1 cellular context compared by ENCODE assay signal in the genomic region with DNA sequence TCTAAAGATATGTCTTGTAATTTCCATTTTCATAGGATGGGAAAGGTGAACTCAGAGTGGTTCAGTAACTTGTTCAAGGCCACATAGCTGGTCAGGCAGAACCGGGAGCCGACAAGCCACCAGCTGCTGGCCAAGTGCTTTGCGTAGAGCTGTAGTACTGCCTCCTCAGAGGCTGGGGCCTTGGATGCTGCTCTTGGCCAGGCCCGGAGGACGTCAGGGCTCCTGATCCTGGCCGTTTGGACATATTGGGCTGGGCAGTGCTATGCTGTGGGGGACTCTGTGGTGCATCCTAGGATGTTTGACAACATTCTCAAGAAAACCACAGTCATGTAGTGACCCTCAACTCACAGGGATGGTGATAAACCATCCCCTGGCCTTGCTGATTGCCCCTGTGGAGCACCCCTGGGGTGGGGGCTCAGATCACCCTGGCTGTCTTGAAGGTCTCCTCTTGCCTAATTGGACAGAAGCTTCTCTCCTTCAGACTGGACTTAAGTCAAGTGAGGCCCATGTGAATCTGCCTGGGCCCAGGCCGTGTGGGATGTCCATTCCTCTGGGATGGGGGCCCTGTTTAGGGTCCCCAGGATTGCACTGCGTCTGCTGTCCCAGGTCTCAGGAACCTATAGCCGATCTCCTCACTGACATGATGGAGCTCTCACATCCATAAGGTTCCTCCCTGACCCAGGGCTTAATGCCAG.
A peak's percentile ranks its signal among the peaks of the same experiment; 100 is the strongest.
TF ChIP-seq lines count a peak whose summit lies in the region.

No MANE protein-coding gene starts in this region.

TF ChIP-seq in HepG2, 621 proteins besides CTCF, POLR2A, EP300 and RAD21:
- TF ChIP-seq SP140L (CRISPR knock-in tag; IDR thresholded peaks at IDR 0.05; ENCODE audit: borderline replicate concordance) (no peak), SATB2 (CRISPR knock-in tag; IDR thresholded peaks at IDR 0.05) (no peak), KMT2B (CRISPR knock-in tag; IDR thresholded peaks at IDR 0.05) (no peak), ZKSCAN1 (IDR thresholded peaks at IDR 0.05; ENCODE audit: low read length) (no peak), SCMH1 (CRISPR knock-in tag; IDR thresholded peaks at IDR 0.05; ENCODE audit: borderline replicate concordance) (no peak), HDAC2 (CRISPR knock-in tag; IDR thresholded peaks at IDR 0.05) (no peak), ZNF777 (CRISPR knock-in tag; IDR thresholded peaks at IDR 0.05) (no peak), ZSCAN22 (CRISPR knock-in tag; IDR thresholded peaks at IDR 0.05) (no peak), ZSCAN29 (CRISPR knock-in tag; conservative IDR thresholded peaks at IDR 0.05) (no peak), TRIM24 (CRISPR knock-in tag; IDR thresholded peaks at IDR 0.05) (no peak), PAF1 (CRISPR knock-in tag; IDR thresholded peaks at IDR 0.05) (no peak), EZH2 (conservative IDR thresholded peaks at IDR 0.05; ENCODE audit: low read depth, low read length) (no peak), ATF7-NPFF (CRISPR knock-in tag; IDR thresholded peaks at IDR 0.05; ENCODE audit: low read depth) (no peak), BORCS8-MEF2B (CRISPR knock-in tag; IDR thresholded peaks at IDR 0.05) (peak; percentile 46; the same call in 1 of the 2 replicates), YY1 (IDR thresholded peaks at IDR 0.05; ENCODE audit: insufficient read depth, insufficient replicate concordance, low read depth, low read length) (no peak), ZNF234 (CRISPR knock-in tag; conservative IDR thresholded peaks at IDR 0.05) (no peak), ZNF24 (IDR thresholded peaks at IDR 0.05) (no peak), ZNF891 (CRISPR knock-in tag; IDR thresholded peaks at IDR 0.05) (no peak), ZC3H13 (CRISPR knock-in tag; IDR thresholded peaks at IDR 0.05) (no peak), ZNF768 (CRISPR knock-in tag; IDR thresholded peaks at IDR 0.05) (peak; percentile 47)
- TF ChIP-seq, protein P1, sequence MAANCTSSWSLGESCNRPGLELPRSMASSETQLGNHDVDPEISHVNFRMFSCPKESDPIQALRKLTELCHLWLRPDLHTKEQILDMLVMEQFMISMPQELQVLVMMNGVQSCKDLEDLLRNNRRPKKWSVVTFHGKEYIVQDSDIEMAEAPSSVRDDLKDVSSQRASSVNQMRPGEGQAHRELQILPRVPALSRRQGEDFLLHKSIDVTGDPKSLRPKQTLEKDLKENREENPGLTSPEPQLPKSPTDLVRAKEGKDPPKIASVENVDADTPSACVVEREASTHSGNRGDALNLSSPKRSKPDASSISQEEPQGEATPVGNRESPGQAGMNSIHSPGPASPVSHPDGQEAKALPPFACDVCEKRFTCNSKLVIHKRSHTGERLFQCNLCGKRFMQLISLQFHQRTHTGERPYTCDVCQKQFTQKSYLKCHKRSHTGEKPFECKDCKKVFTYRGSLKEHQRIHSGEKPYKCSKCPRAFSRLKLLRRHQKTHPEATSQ (CRISPR knock-in tag; IDR thresholded peaks at IDR 0.05; ENCODE audit: borderline replicate concordance), result no peak
- TF ChIP-seq, protein P2, sequence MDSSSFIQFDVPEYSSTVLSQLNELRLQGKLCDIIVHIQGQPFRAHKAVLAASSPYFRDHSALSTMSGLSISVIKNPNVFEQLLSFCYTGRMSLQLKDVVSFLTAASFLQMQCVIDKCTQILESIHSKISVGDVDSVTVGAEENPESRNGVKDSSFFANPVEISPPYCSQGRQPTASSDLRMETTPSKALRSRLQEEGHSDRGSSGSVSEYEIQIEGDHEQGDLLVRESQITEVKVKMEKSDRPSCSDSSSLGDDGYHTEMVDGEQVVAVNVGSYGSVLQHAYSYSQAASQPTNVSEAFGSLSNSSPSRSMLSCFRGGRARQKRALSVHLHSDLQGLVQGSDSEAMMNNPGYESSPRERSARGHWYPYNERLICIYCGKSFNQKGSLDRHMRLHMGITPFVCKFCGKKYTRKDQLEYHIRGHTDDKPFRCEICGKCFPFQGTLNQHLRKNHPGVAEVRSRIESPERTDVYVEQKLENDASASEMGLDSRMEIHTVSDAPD (CRISPR knock-in tag; IDR thresholded peaks at IDR 0.05), result 0 out of 2 replicates have a peak, but pooled peaks have one; percentile 46
- TF ChIP-seq, protein P3, sequence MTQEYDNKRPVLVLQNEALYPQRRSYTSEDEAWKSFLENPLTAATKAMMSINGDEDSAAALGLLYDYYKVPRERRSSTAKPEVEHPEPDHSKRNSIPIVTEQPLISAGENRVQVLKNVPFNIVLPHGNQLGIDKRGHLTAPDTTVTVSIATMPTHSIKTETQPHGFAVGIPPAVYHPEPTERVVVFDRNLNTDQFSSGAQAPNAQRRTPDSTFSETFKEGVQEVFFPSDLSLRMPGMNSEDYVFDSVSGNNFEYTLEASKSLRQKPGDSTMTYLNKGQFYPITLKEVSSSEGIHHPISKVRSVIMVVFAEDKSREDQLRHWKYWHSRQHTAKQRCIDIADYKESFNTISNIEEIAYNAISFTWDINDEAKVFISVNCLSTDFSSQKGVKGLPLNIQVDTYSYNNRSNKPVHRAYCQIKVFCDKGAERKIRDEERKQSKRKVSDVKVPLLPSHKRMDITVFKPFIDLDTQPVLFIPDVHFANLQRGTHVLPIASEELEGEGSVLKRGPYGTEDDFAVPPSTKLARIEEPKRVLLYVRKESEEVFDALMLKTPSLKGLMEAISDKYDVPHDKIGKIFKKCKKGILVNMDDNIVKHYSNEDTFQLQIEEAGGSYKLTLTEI (CRISPR knock-in tag; conservative IDR thresholded peaks at IDR 0.05), result no peak
